Comparison of ENCODE assay signal across 10 cellular contexts in genomic region chr4:13705521-13706035, GRCh38.
DNase-seq lines count a peak whose midpoint lies in the region; ATAC-seq and TF ChIP-seq lines count a peak whose summit lies in the region.
"Had no signal": no experiment of that assay in that cellular context is flagged by ENCODE, and none has a peak within 500 bp of the region (broad histone marks: within the 10 kb centered on the region; RNA-seq: fewer than 3 reads in every experiment).

No MANE protein-coding gene starts in this region.

- H4K20me1 ChIP-seq in GM23248 (ENCODE audit: insufficient read depth) (no peaks in the 10 kb centered on the region), neural progenitor cell (ENCODE audit: low read depth) (no peaks in the 10 kb centered on the region)

- H3K4me1 ChIP-seq in GM23248 (ENCODE audit: insufficient read depth) (peaks cover 23% of the 10 kb centered on the region), cardiac muscle cell (ENCODE audit: low read depth) (peaks cover 21% of the 10 kb centered on the region), parathyroid adenoma (peaks cover 34% of the 10 kb centered on the region), neural progenitor cell (no peaks in the 10 kb centered on the region)

- no peaks in the 10 kb centered on the region for H3K9me2 ChIP-seq in GM23248 (ENCODE audit: insufficient read depth)

- no peaks in the 10 kb centered on the region for H3K9me3 Mint-ChIP-seq in neural progenitor cell
- peaks cover 3% of the 10 kb centered on the region for H3K9me3 Mint-ChIP-seq in activated T-helper 17 cell treated with anti-CD3 and anti-CD28 coated beads, Interleukin-2, amount 50 U/mL, for 72 hours

- H3K79me2 ChIP-seq in GM23248 (ENCODE audit: insufficient read depth) (no peaks in the 10 kb centered on the region), parathyroid adenoma (no peaks in the 10 kb centered on the region), neural progenitor cell (ENCODE audit: low read depth) (no peaks in the 10 kb centered on the region)

- WGBS in GM23248 (ENCODE audit: low coverage in 1 of 2, low lambda C conversion rate in 2 of 2, missing lambda C conversion rate in 2 of 2), 2 experiments: 42 to 55% methylated on average over 9 of the region's 9 CpGs

- no peak overlapping the region for H3K4me3 ChIP-seq in GM23248
- no peak overlapping the region for H3K4me3 ChIP-seq in cardiac muscle cell
- peak overlapping the region; percentile 32 for H3K4me3 ChIP-seq in parathyroid adenoma (ENCODE audit: low read depth, low read length)
- H3K4me3 ChIP-seq in neural progenitor cell: no peak overlapping the region

- no peaks in the 10 kb centered on the region for H3K9me3 ChIP-seq in GM23248 (ENCODE audit: low read depth)
- H3K9me3 ChIP-seq in cardiac muscle cell (ENCODE audit: low read depth): no peaks in the 10 kb centered on the region
- H3K9me3 ChIP-seq in parathyroid adenoma (ENCODE audit: control insufficient read depth, low read length): peaks cover 3% of the 10 kb centered on the region
- no peaks in the 10 kb centered on the region for H3K9me3 ChIP-seq in neural progenitor cell (ENCODE audit: low read depth)

- peak; percentile 26 for DNase-seq in GM23248
- peak; percentile 44 for DNase-seq in NOMO-1 treated with DMSO at 0.1 percent for 48 hours (lab: John Stamatoyannopoulos, UW; ENCODE audit: unreplicated experiment)
- peak in 1 of 2 donors; percentile 24 for DNase-seq in cardiac muscle cell (ENCODE audit: low read depth in 1 of 2, low spot score in 1 of 2)
- DNase-seq in neural progenitor cell (ENCODE audit: low spot score): no peak
- no peak for DNase-seq in 8988T
- DNase-seq: effector CD8-positive, alpha-beta T cell; stimulated activated naive CD8-positive, alpha-beta T cell treated with anti-CD3 and anti-CD28 coated beads, Interleukin-15, Interleukin-2, amounts not matched to agents 100 U/mL and 50 U/mL, for 24 hours had no signal

- H3K9ac ChIP-seq in GM23248: no peak overlapping the region
- H3K9ac ChIP-seq in parathyroid adenoma: no peak overlapping the region
- no peak overlapping the region for H3K9ac ChIP-seq in neural progenitor cell

- TF ChIP-seq POLR2A in GM18505 (IDR thresholded peaks at IDR 0.05; ENCODE audit: borderline replicate concordance, extremely low read depth, insufficient read depth, insufficient read length): no peak

- no peak overlapping the region for H3K27ac Mint-ChIP-seq in neural progenitor cell
- H3K27ac Mint-ChIP-seq in activated T-helper 17 cell treated with anti-CD3 and anti-CD28 coated beads, Interleukin-2, amount 50 U/mL, for 72 hours: no peak overlapping the region

- in situ Hi-C loops in GM23248 (cut with MboI): no loop called here

- H3K4me1 Mint-ChIP-seq in neural progenitor cell: peaks cover 10% of the 10 kb centered on the region
- no peaks in the 10 kb centered on the region for H3K4me1 Mint-ChIP-seq in activated T-helper 17 cell treated with anti-CD3 and anti-CD28 coated beads, Interleukin-2, amount 50 U/mL, for 72 hours

- no peak for ATAC-seq in activated T-helper 17 cell treated with anti-CD3 and anti-CD28 coated beads, Interleukin-2, amount 50 U/mL, for 72 hours (replicated peaks)
- ATAC-seq in GM18505 (IDR thresholded peaks at IDR 0.05; ENCODE audit: unreplicated experiment): no peak
- ATAC-seq: stimulated activated naive CD8-positive, alpha-beta T cell treated with anti-CD3 and anti-CD28 coated beads, Interleukin-15, Interleukin-2, amounts not matched to agents 100 U/mL and 50 U/mL, for 24 hours had no signal

- H3K4me2 ChIP-seq in GM23248 (ENCODE audit: unreplicated experiment) (no peak overlapping the region), parathyroid adenoma (ENCODE audit: low read length) (peak overlapping the region; percentile 61), neural progenitor cell (no peak overlapping the region)

- H3K27me3 Mint-ChIP-seq in neural progenitor cell (ENCODE audit: insufficient read depth, low read depth): no peaks in the 10 kb centered on the region
- peaks cover 20% of the 10 kb centered on the region for H3K27me3 Mint-ChIP-seq in activated T-helper 17 cell treated with anti-CD3 and anti-CD28 coated beads, Interleukin-2, amount 50 U/mL, for 72 hours

- H3K27ac ChIP-seq in GM23248 (no peak overlapping the region), cardiac muscle cell (peak overlapping the region; percentile 73), parathyroid adenoma (peak overlapping the region; percentile 95), neural progenitor cell (no peak overlapping the region)

- no peak for TF ChIP-seq CTCF in cardiac muscle cell (IDR thresholded peaks at IDR 0.05; ENCODE audit: low read depth, low read length)
- TF ChIP-seq CTCF in parathyroid adenoma (IDR thresholded peaks at IDR 0.05): no peak
- no peak for TF ChIP-seq CTCF in neural progenitor cell (IDR thresholded peaks at IDR 0.05)

- H2AFZ ChIP-seq in GM23248 (peak overlapping the region; percentile 59), parathyroid adenoma (peak overlapping the region; percentile 17), neural progenitor cell (replicated peaks) (no peak overlapping the region)

- H3K36me3 Mint-ChIP-seq in neural progenitor cell: no peaks in the 10 kb centered on the region
- no peaks in the 10 kb centered on the region for H3K36me3 Mint-ChIP-seq in activated T-helper 17 cell treated with anti-CD3 and anti-CD28 coated beads, Interleukin-2, amount 50 U/mL, for 72 hours (ENCODE audit: low read depth)

- no peak overlapping the region for H3K4me3 Mint-ChIP-seq in neural progenitor cell
- no peak overlapping the region for H3K4me3 Mint-ChIP-seq in activated T-helper 17 cell treated with anti-CD3 and anti-CD28 coated beads, Interleukin-2, amount 50 U/mL, for 72 hours

- H3K36me3 ChIP-seq in GM23248 (ENCODE audit: low read depth) (no peaks in the 10 kb centered on the region), cardiac muscle cell (no peaks in the 10 kb centered on the region), parathyroid adenoma (ENCODE audit: control insufficient read depth, insufficient read depth, low read length) (no peaks in the 10 kb centered on the region), neural progenitor cell (no peaks in the 10 kb centered on the region)

- H3F3A ChIP-seq in GM23248 (ENCODE audit: insufficient read depth) (peaks cover 12% of the 10 kb centered on the region), neural progenitor cell (ENCODE audit: low read depth) (no peaks in the 10 kb centered on the region)

- H3K27me3 ChIP-seq in GM23248 (replicated peaks; ENCODE audit: insufficient read depth): no peaks in the 10 kb centered on the region
- H3K27me3 ChIP-seq in cardiac muscle cell: no peaks in the 10 kb centered on the region
- H3K27me3 ChIP-seq in parathyroid adenoma (ENCODE audit: control insufficient read depth, insufficient read depth, low read length): no peaks in the 10 kb centered on the region
- no peaks in the 10 kb centered on the region for H3K27me3 ChIP-seq in neural progenitor cell

Comparison
In these comparisons a context has a peak if more than half of its experiments do, and no peak if none do; other contexts are left out.
1. DNase-seq: peak in GM23248 (single experiment) and NOMO-1 treated with DMSO at 0.1 percent for 48 hours (single experiment); none in neural progenitor cell (single experiment) and 8988T (single experiment).
2. H3K27ac ChIP-seq: peak in cardiac muscle cell (single experiment) and parathyroid adenoma (single experiment); none in GM23248 (single experiment) and neural progenitor cell (single experiment).